Comparison of ENCODE assay signal across 8 cellular contexts in the genomic region with DNA sequence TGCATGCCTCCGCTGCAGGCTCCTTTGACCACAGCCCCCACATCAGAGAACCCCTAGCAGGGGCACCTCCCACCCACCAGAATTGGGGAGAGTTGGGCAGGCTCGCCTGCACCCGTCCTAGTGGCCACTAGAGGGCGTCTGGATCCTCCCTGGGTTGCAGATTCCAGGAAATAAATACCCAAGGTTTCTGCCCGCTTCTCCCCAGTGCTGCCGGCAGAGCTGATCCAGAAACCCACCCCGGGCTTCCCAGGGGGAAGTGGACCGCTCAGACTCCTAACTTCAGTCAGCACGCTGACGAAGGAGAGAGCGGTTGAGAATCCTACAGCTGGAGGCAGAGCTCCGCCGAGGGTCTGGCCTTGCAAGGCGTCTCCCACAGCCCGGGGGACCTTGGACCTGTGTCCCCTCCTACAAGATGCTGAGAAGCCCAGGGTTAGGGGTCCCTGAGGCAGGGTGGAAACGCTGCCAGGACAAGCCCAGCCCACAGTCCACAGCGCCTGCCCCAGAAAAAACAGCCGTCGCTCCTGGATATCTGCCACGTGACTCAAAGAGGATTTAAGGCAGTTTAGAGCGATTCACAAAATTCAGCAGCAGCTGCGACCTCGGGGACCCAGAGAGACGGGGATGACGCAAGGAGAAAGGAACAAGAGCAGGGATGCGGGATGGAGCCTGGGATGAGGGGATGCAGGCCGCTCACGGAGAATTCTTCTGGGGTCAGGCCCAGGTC. TPM values are rescaled to one million over a fixed set of nuclear protein-coding genes. Genes with fewer than 3 reads are reported as not detected.
DNase-seq lines count a peak whose midpoint lies in the region; ATAC-seq, FAIRE-seq and TF ChIP-seq lines count a peak whose summit lies in the region.

No MANE protein-coding gene starts in this region.

- H3K4me2 ChIP-seq in PC-9 = no peak overlapping the region

- POLR2A ChIA-PET in PC-9 (lab: Charles Lee; ENCODE audit: unreplicated experiment) = no interaction called here

- FAIRE-seq in frontal cortex (lab: Jason Lieb, UNC) = no peak

- H3F3A ChIP-seq in PC-9 (ENCODE audit: insufficient read depth, low read depth) = no peaks in the 10 kb centered on the region

- H3K9me3 ChIP-seq in PC-9 (ENCODE audit: insufficient read depth, low read depth) (no peaks in the 10 kb centered on the region), neuron (ENCODE audit: low read length) (no peaks in the 10 kb centered on the region), stomach smooth muscle (ENCODE audit: control insufficient read depth in 2 of 2, low read length in 2 of 2) (no peaks in the 10 kb centered on the region)

- H4K20me1 ChIP-seq in PC-9 (ENCODE audit: insufficient read depth) = no peaks in the 10 kb centered on the region

- H3K27me3 ChIP-seq in PC-9 (ENCODE audit: insufficient read depth, low read depth) (peaks cover 73% of the 10 kb centered on the region), neuron (ENCODE audit: insufficient read depth, low read length) (peaks cover 35% of the 10 kb centered on the region), stomach smooth muscle (ENCODE audit: control insufficient read depth in 1 of 2, insufficient read depth in 2 of 2, low read length in 2 of 2) (peaks cover 23 to 34% of the 10 kb centered on the region in 2 donors)

- peak; percentile 97 for TF ChIP-seq CTCF in PC-9 (conservative IDR thresholded peaks at IDR 0.05)

- no peaks in the 10 kb centered on the region for H3K36me3 ChIP-seq in PC-9 (ENCODE audit: low read depth)
- no peaks in the 10 kb centered on the region for H3K36me3 ChIP-seq in neuron (ENCODE audit: insufficient read depth, low read length)
- no peaks in the 10 kb centered on the region for H3K36me3 ChIP-seq in stomach smooth muscle (ENCODE audit: control insufficient read depth in 2 of 2, insufficient read depth in 2 of 2, low read length in 2 of 2)

- no peak overlapping the region for H2AFZ ChIP-seq in PC-9
- peak overlapping the region; percentile 69 for H2AFZ ChIP-seq in neuron (ENCODE audit: low read depth, low read length)

- peak; percentile 65 for ATAC-seq in HG03175 (IDR thresholded peaks at IDR 0.05; ENCODE audit: unreplicated experiment)

- H3K9me2 ChIP-seq in PC-9 (ENCODE audit: insufficient read depth) = no peaks in the 10 kb centered on the region

- no peaks in the 10 kb centered on the region for H3K4me1 ChIP-seq in PC-9 (replicated peaks; ENCODE audit: insufficient read depth)
- H3K4me1 ChIP-seq in neuron (ENCODE audit: insufficient read depth, low read length) = peaks cover 4% of the 10 kb centered on the region
- no peaks in the 10 kb centered on the region for H3K4me1 ChIP-seq in stomach smooth muscle (ENCODE audit: control insufficient read depth, insufficient read depth, low read length)

- CTCF ChIA-PET in PC-9 (lab: Charles Lee) = interaction anchor here (0.6 kb wide), 1 partner anchor 537 kb away, joined by 3 read pairs; no protein-coding TSS in a partner anchor

- H3K4me3 ChIP-seq in PC-9 = no peak overlapping the region
- peak overlapping the region; percentile 21 for H3K4me3 ChIP-seq in neuron (ENCODE audit: low read length)
- peak overlapping the region; percentile 53 to 69 for H3K4me3 ChIP-seq in stomach smooth muscle (ENCODE audit: low read length in 2 of 2)

- peak overlapping the region in 1 of 2 donors; percentile 47 for H3K9ac ChIP-seq in stomach smooth muscle (ENCODE audit: low read length in 2 of 2)

- H3K79me2 ChIP-seq in PC-9 (ENCODE audit: low read depth) = no peaks in the 10 kb centered on the region

- DNase-seq in NCI-H2107 (lab: John Stamatoyannopoulos, UW) (peak; percentile 4), NCI-H2107 treated with DMSO at 0.1 percent for 48 hours (lab: John Stamatoyannopoulos, UW; ENCODE audit: unreplicated experiment) (no peak), PC-9 (peak in 1 of 2 experiments; percentile 29), frontal cortex (ENCODE audit: low spot score in 2 of 2) (peak; percentile 68 to 81)
- DNase-seq in activated gamma-delta T cell treated with anti-CD3 and anti-CD28 coated beads, Interleukin-2, amount 50 U/mL, for 16 hours (ENCODE audit: low read depth) = peak; percentile 33

- no TSS peak for BruUV-seq in PC-9 (replicated peaks; lab: Mats Ljungman, UMichigan)

- intact Hi-C loops in PC-9 (cut with micrococcal nuclease; ENCODE audit: unreplicated experiment) = loop anchor here (1.0 kb wide), 1 partner anchor 180 kb away; no protein-coding TSS in a partner anchor

- no peak overlapping the region for H3K27ac ChIP-seq in PC-9
- peak overlapping the region; percentile 37 for H3K27ac ChIP-seq in stomach smooth muscle (ENCODE audit: low read length)

RNA-seq across cellular contexts. Expression of a gene that starts 32.6 kb away (rescaled TPM):
- total RNA-seq in PC-9 (2021) = 0.41 and 0.50 TPM in 2 replicates
- 40.8 TPM for total RNA-seq in frontal cortex

Comparison
In these comparisons a context has a peak if more than half of its experiments do, and no peak if none do; other contexts are left out.
1. RNA of a gene that starts 32.6 kb away (total RNA-seq): 40.8 TPM in frontal cortex (single experiment); 0.41 to 0.50 TPM in PC-9; every median in the first group is over 10 times any median in the second.